Comparison of ENCODE assay signal across 15 cellular contexts in the genomic region with DNA sequence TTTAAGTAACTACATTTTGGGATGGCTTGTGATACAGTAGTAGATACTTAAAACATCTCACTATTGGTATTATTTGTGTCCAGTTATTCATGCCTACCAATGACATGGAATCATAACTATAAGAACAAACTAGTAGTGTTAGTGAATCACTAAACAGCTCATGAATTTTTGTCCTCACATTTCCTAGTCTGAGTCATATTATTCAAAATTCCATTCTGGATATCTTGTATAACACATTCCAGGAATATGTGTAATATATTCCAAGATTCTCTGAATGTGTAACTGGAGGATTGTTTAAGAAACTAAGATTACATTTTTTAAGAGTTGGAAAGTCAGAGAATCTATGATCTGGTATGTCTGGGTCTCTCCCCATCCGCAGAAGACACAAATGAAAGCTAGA.
DNase-seq lines count a peak whose midpoint lies in the region; ATAC-seq, FAIRE-seq and TF ChIP-seq lines count a peak whose summit lies in the region.
"Had no signal": no experiment of that assay in that cellular context is flagged by ENCODE, and none has a peak within 500 bp of the region (broad histone marks: within the 10 kb centered on the region; RNA-seq: fewer than 3 reads in every experiment).

No MANE protein-coding gene starts in this region.

- no peaks in the 10 kb centered on the region for H3K36me3 ChIP-seq in endothelial cell of umbilical vein (ENCODE audit: control insufficient read depth in 2 of 2, extremely low read depth in 1 of 2, insufficient read depth in 2 of 2, low read length in 2 of 2)
- peaks cover 0 to 5% of the 10 kb centered on the region in 2 experiments for H3K36me3 ChIP-seq in mesenchymal stem cell (ENCODE audit: control insufficient read depth in 1 of 2, insufficient read depth in 2 of 2, low read depth in 1 of 2, low read length in 2 of 2)
- no peaks in the 10 kb centered on the region for H3K36me3 ChIP-seq in left ventricle myocardium inferior
- H3K36me3 ChIP-seq: tibial nerve, WERI-Rb-1 had no signal

- no CpG with 5 or more reads among the region's 1 CpG for WGBS in mesenchymal stem cell

- H3K27ac ChIP-seq in endothelial cell of umbilical vein (ENCODE audit: insufficient read depth, low read depth, low read length) (peak overlapping the region; percentile 58), mesenchymal stem cell (ENCODE audit: low read length, poor library complexity, severe bottlenecking) (peak overlapping the region; percentile 82), left ventricle myocardium inferior (replicated peaks) (no peak overlapping the region)
- H3K27ac ChIP-seq: tibial nerve, WERI-Rb-1 had no signal

- TF ChIP-seq POLR2A in endothelial cell of umbilical vein (IDR thresholded peaks at IDR 0.05; ENCODE audit: low read depth, low read length) = no peak

- H3K27me3 ChIP-seq in endothelial cell of umbilical vein (ENCODE audit: control insufficient read depth in 2 of 2, insufficient read depth in 2 of 2, low read length in 2 of 2) = no peaks in the 10 kb centered on the region
- H3K27me3 ChIP-seq in mesenchymal stem cell (ENCODE audit: control insufficient read depth in 1 of 2, insufficient read depth in 1 of 2, low read length in 2 of 2) = no peaks in the 10 kb centered on the region
- no peaks in the 10 kb centered on the region for H3K27me3 ChIP-seq in left ventricle myocardium inferior (ENCODE audit: low read depth)
- H3K27me3 ChIP-seq: tibial nerve had no signal

- H2BK5ac ChIP-seq in mesenchymal stem cell (ENCODE audit: low read depth, low read length, poor library complexity, severe bottlenecking) = peak overlapping the region; percentile 45

- H3K9me3 ChIP-seq in endothelial cell of umbilical vein (replicated peaks; ENCODE audit: control insufficient read depth, insufficient read depth, low read length) (no peaks in the 10 kb centered on the region), mesenchymal stem cell (ENCODE audit: control insufficient read depth, low read length) (no peaks in the 10 kb centered on the region), left ventricle myocardium inferior (replicated peaks) (peaks cover 20% of the 10 kb centered on the region)

- H4K91ac ChIP-seq in mesenchymal stem cell (ENCODE audit: low read length) = no peak overlapping the region

- POLR2A ChIA-PET in endothelial cell of umbilical vein (lab: Charles Lee) = no interaction called here

- DNase-seq in AG10803 (ENCODE audit: low read depth) (peak; percentile 86), NCI-H226 (peak; percentile 91), endothelial cell of umbilical vein (ENCODE audit: low read depth, low spot score) (peak; percentile 77), mesenchymal stem cell (peak; percentile 55), left ventricle myocardium inferior (no peak)
- DNase-seq in NK-92 treated with Interleukin-12 subunit alpha and Interleukin-12 subunit beta, amount 100 ng/mL, for 24 hours (lab: John Stamatoyannopoulos, UW) = no peak
- DNase-seq: activated T-cell treated with anti-CD3 and anti-CD28 coated beads, Interleukin-2, amount 50 U/mL, for 1 hour; CD8-positive, alpha-beta T cell; NCI-H345; right cardiac atrium; WERI-Rb-1 had no signal

- no peaks in the 10 kb centered on the region for H3K79me2 ChIP-seq in endothelial cell of umbilical vein (ENCODE audit: control insufficient read depth, insufficient read depth, low read length)

- no peak overlapping the region for H3K23ac ChIP-seq in mesenchymal stem cell (ENCODE audit: low read length in 2 of 2)

- H3K4me3 ChIP-seq in AG10803 (ENCODE audit: low read length) = no peak overlapping the region
- H3K4me3 ChIP-seq in endothelial cell of umbilical vein (replicated peaks in 1 of 3; ENCODE audit: insufficient read depth in 1 of 3, low read depth in 1 of 3, low read length in 3 of 3) = no peak overlapping the region
- no peak overlapping the region for H3K4me3 ChIP-seq in mesenchymal stem cell (ENCODE audit: insufficient read depth in 1 of 2, low read depth in 1 of 2, low read length in 2 of 2)
- no peak overlapping the region for H3K4me3 ChIP-seq in left ventricle myocardium inferior
- H3K4me3 ChIP-seq: GM23338, tibial nerve had no signal

- no peak overlapping the region for H3K4ac ChIP-seq in mesenchymal stem cell (ENCODE audit: low read depth in 1 of 2, low read length in 2 of 2)

- no peak overlapping the region for H2BK120ac ChIP-seq in mesenchymal stem cell (ENCODE audit: low read depth, low read length)

- ATAC-seq in HG03025 (IDR thresholded peaks at IDR 0.05; ENCODE audit: low FRiP score, unreplicated experiment) (no peak), HG02623 (IDR thresholded peaks at IDR 0.05; ENCODE audit: unreplicated experiment) (no peak)
- ATAC-seq: CD8-positive, alpha-beta T cell; GM23338; right cardiac atrium had no signal

- H3K4me1 ChIP-seq in endothelial cell of umbilical vein (ENCODE audit: control insufficient read depth, extremely low read depth, insufficient read depth, low read length) (peaks cover 11% of the 10 kb centered on the region), mesenchymal stem cell (ENCODE audit: control insufficient read depth, insufficient read depth, low read depth, low read length) (peaks cover 2% of the 10 kb centered on the region), left ventricle myocardium inferior (no peaks in the 10 kb centered on the region)
- H3K4me1 ChIP-seq: tibial nerve had no signal

- H2BK15ac ChIP-seq in mesenchymal stem cell (ENCODE audit: low read depth, poor library complexity, severe bottlenecking) = no peak overlapping the region

- no peak overlapping the region for H4K8ac ChIP-seq in mesenchymal stem cell (ENCODE audit: low read length)

- H3K4me2 ChIP-seq in endothelial cell of umbilical vein (ENCODE audit: insufficient read depth, low read length) (peak overlapping the region; percentile 19), mesenchymal stem cell (ENCODE audit: low read length, poor library complexity, severe bottlenecking) (no peak overlapping the region)
- H3K4me2 ChIP-seq: GM23338 had no signal

- no peaks in the 10 kb centered on the region for H4K20me1 ChIP-seq in endothelial cell of umbilical vein (replicated peaks; ENCODE audit: control insufficient read depth, extremely low read depth, insufficient read depth, low read length)

- CTCF ChIA-PET in endothelial cell of umbilical vein (lab: Charles Lee) = interaction anchor here (0.6 to 1.4 kb wide), 7 partner anchors 9 to 84 kb away, joined by 3 to 8 read pairs (median 3); no protein-coding TSS in a partner anchor

- H3K18ac ChIP-seq in mesenchymal stem cell (ENCODE audit: low read depth in 1 of 2, low read length in 2 of 2) = no peak overlapping the region

- H2AFZ ChIP-seq in endothelial cell of umbilical vein (ENCODE audit: low read depth, low read length) (no peak overlapping the region), mesenchymal stem cell (ENCODE audit: low read depth, low read length) (no peak overlapping the region)
- H2AFZ ChIP-seq: GM23338 had no signal

- H3K9me1 ChIP-seq in endothelial cell of umbilical vein (replicated peaks; ENCODE audit: control insufficient read depth, extremely low read depth, insufficient read depth, low read length) = no peaks in the 10 kb centered on the region

- BruUV-seq in endothelial cell of umbilical vein (replicated peaks; lab: Mats Ljungman, UMichigan) = no TSS peak

- H2AK5ac ChIP-seq in mesenchymal stem cell (ENCODE audit: low read length, severe bottlenecking) = no peak overlapping the region

- H3K14ac ChIP-seq in mesenchymal stem cell (ENCODE audit: low read length in 2 of 2) = no peak overlapping the region

- intact Hi-C loops in endothelial cell of umbilical vein (cut with micrococcal nuclease) (loop anchor here (1.0 to 10.0 kb wide), 5 partner anchors 34 to 564 kb away; a partner anchor contains a TSS), left ventricle myocardium inferior (cut with micrococcal nuclease) (no loop called here)

- peak; percentile 54 for FAIRE-seq in endothelial cell of umbilical vein (lab: Jason Lieb, UNC)

- TF ChIP-seq CTCF in AG10803 (conservative IDR thresholded peaks at IDR 0.05; ENCODE audit: low read length) (no peak), endothelial cell of umbilical vein (IDR thresholded peaks at IDR 0.05; ENCODE audit: extremely low read depth in 1 of 2, insufficient read depth in 1 of 2, low read depth in 1 of 2, low read length in 2 of 2) (no peak), left ventricle myocardium inferior (IDR thresholded peaks at IDR 0.05; ENCODE audit: borderline replicate concordance) (no peak)

- dilution Hi-C loops in endothelial cell of umbilical vein (cut with MboI; ENCODE audit: extremely low pct_ligation_motif_present, low sequenced_read_pairs) = no loop called here

- H2BK12ac ChIP-seq in mesenchymal stem cell (ENCODE audit: low read length in 2 of 2) = no peak overlapping the region

- no peak overlapping the region for H3K9ac ChIP-seq in endothelial cell of umbilical vein (replicated peaks; ENCODE audit: extremely low read depth, insufficient read depth, low read length)
- H3K9ac ChIP-seq in mesenchymal stem cell (ENCODE audit: low read length) = peak overlapping the region; percentile 53

- no peaks in the 10 kb centered on the region for H3K79me1 ChIP-seq in mesenchymal stem cell (replicated peaks; ENCODE audit: low read length, poor library complexity, severe bottlenecking)

TF ChIP-seq in endothelial cell of umbilical vein, 7 proteins besides CTCF, POLR2A, EP300 and RAD21:
- no peak for TF ChIP-seq MYC (IDR thresholded peaks at IDR 0.05; ENCODE audit: low read depth, low read length)
- peak; percentile 88 for TF ChIP-seq JUN (IDR thresholded peaks at IDR 0.05; ENCODE audit: borderline replicate concordance, insufficient read depth, insufficient read length, low read depth)
- peak; percentile 93 for TF ChIP-seq FOS (IDR thresholded peaks at IDR 0.05; ENCODE audit: borderline replicate concordance, insufficient read depth, low read length)
- TF ChIP-seq, protein P1, sequence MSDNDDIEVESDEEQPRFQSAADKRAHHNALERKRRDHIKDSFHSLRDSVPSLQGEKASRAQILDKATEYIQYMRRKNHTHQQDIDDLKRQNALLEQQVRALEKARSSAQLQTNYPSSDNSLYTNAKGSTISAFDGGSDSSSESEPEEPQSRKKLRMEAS (IDR thresholded peaks at IDR 0.05; ENCODE audit: insufficient read depth, insufficient read length) = no peak

Comparison
In these comparisons a context has a peak if more than half of its experiments do, and no peak if none do; other contexts are left out.
1. DNase-seq: peak in AG10803 (single experiment), NCI-H226 (single experiment), endothelial cell of umbilical vein (single experiment) and mesenchymal stem cell (single experiment); none in NK-92 treated with Interleukin-12 subunit alpha and Interleukin-12 subunit beta, amount 100 ng/mL, for 24 hours (single experiment) and left ventricle myocardium inferior (single experiment).